Comparison of ENCODE assay signal across 10 cellular contexts in genomic region chr17:31490019-31490383, GRCh38.
DNase-seq lines count a peak whose midpoint lies in the region; ATAC-seq and TF ChIP-seq lines count a peak whose summit lies in the region.
"Had no signal": no experiment of that assay in that cellular context is flagged by ENCODE, and none has a peak within 500 bp of the region (broad histone marks: within the 10 kb centered on the region; RNA-seq: fewer than 3 reads in every experiment).

No MANE protein-coding gene starts in this region.

- DNase-seq in activated T-cell treated with anti-CD3 and anti-CD28 coated beads, Interleukin-2, amount 50 U/mL, for 72 hours = no peak
- DNase-seq in activated T-cell treated with anti-CD3 and anti-CD28 coated beads for 4 hours (no peak), lower lobe of right lung (no peak), substantia nigra (lab: John Stamatoyannopoulos, UW) (no peak), NCI-H226 (no peak), NCI-H1694 (lab: John Stamatoyannopoulos, UW) (no peak), NCI-H1436 treated with DMSO at 0.1 percent for 48 hours (lab: John Stamatoyannopoulos, UW) (no peak)
- DNase-seq: amniotic stem cell, NCI-H2081 had no signal

- no peak overlapping the region for H3K4me3 ChIP-seq in lower lobe of right lung

- H3K27me3 ChIP-seq in lower lobe of right lung (ENCODE audit: low read depth) = peaks cover 11% of the 10 kb centered on the region

- no peak for TF ChIP-seq CTCF in lower lobe of right lung (IDR thresholded peaks at IDR 0.05)

- peaks cover 75% of the 10 kb centered on the region for H3K4me1 ChIP-seq in lower lobe of right lung

- no peaks in the 10 kb centered on the region for H3K9me3 Mint-ChIP-seq in activated T-cell treated with anti-CD3 and anti-CD28 coated beads, Interleukin-2, amount 50 U/mL, for 72 hours
- no peaks in the 10 kb centered on the region for H3K9me3 Mint-ChIP-seq in activated T-helper 17 cell treated with anti-CD3 and anti-CD28 coated beads, Interleukin-2, amount 50 U/mL, for 72 hours

- no peaks in the 10 kb centered on the region for H3K36me3 ChIP-seq in lower lobe of right lung

- no peak for ATAC-seq in activated T-cell treated with anti-CD3 and anti-CD28 coated beads, Interleukin-2, amount 50 U/mL, for 72 hours (replicated peaks in 1 of 2)
- ATAC-seq in activated T-helper 17 cell treated with anti-CD3 and anti-CD28 coated beads, Interleukin-2, amount 50 U/mL, for 72 hours (replicated peaks) = no peak
- no peak for ATAC-seq in lower lobe of right lung

- no peaks in the 10 kb centered on the region for H3K36me3 Mint-ChIP-seq in activated T-cell treated with anti-CD3 and anti-CD28 coated beads, Interleukin-2, amount 50 U/mL, for 72 hours (ENCODE audit: insufficient read depth in 2 of 2)
- H3K36me3 Mint-ChIP-seq in activated T-helper 17 cell treated with anti-CD3 and anti-CD28 coated beads, Interleukin-2, amount 50 U/mL, for 72 hours (ENCODE audit: low read depth) = no peaks in the 10 kb centered on the region

- no peaks in the 10 kb centered on the region for H3K9me3 ChIP-seq in lower lobe of right lung

- peak overlapping the region; percentile 13 for H3K27ac Mint-ChIP-seq in activated T-cell treated with anti-CD3 and anti-CD28 coated beads, Interleukin-2, amount 50 U/mL, for 72 hours
- H3K27ac Mint-ChIP-seq in activated T-helper 17 cell treated with anti-CD3 and anti-CD28 coated beads, Interleukin-2, amount 50 U/mL, for 72 hours = peak overlapping the region; percentile 12

- intact Hi-C loops in lower lobe of right lung (cut with DNase I) = no loop called here

- peak overlapping the region; percentile 89 to 95 for H3K4me3 Mint-ChIP-seq in activated T-cell treated with anti-CD3 and anti-CD28 coated beads, Interleukin-2, amount 50 U/mL, for 72 hours
- peak overlapping the region; percentile 84 for H3K4me3 Mint-ChIP-seq in activated T-helper 17 cell treated with anti-CD3 and anti-CD28 coated beads, Interleukin-2, amount 50 U/mL, for 72 hours

- peaks cover 75% of the 10 kb centered on the region for H3K4me1 Mint-ChIP-seq in activated T-cell treated with anti-CD3 and anti-CD28 coated beads, Interleukin-2, amount 50 U/mL, for 72 hours (ENCODE audit: low read depth)
- H3K4me1 Mint-ChIP-seq in activated T-helper 17 cell treated with anti-CD3 and anti-CD28 coated beads, Interleukin-2, amount 50 U/mL, for 72 hours = peaks cover 46% of the 10 kb centered on the region

- H3K27me3 Mint-ChIP-seq in activated T-cell treated with anti-CD3 and anti-CD28 coated beads, Interleukin-2, amount 50 U/mL, for 72 hours (ENCODE audit: low read depth) = no peaks in the 10 kb centered on the region
- H3K27me3 Mint-ChIP-seq in activated T-helper 17 cell treated with anti-CD3 and anti-CD28 coated beads, Interleukin-2, amount 50 U/mL, for 72 hours = no peaks in the 10 kb centered on the region

- peak overlapping the region; percentile 89 for H3K27ac ChIP-seq in lower lobe of right lung
- H3K27ac ChIP-seq in substantia nigra (ENCODE audit: low read depth, low read length, poor library complexity, severe bottlenecking) = peak overlapping the region; percentile 68
